Comparison of ENCODE assay signal across 32 cellular contexts in the genomic region with DNA sequence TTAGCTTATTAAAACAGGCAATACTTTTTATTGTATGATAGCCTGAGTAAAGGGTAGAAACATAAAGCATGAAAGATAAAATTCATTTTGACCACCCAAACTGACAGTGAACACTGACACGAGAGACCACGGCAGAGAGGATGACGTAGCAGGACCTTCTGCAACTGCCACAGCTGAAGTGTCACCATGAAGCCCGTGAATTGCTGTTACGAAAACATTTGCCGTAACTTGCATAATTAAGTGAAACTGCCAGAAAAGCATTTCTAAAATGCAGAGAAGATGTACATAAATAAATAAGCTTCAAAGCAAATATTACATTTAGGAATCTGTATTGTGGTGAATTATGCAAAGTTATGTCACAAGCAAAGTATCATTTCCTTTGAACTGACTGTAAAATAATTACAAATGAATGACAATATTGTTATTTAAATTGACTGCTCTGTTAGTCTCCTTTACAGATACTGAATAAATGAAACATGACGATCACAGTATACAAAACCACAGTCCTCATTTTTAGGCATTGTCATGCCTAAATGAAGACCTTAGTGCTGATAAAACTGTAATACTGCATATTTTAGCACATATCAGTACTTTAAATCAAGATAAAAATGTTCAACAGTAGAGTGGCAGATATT. TPM values are rescaled to one million over a fixed set of nuclear protein-coding genes. Genes with fewer than 3 reads are reported as not detected.
"Had no signal": no experiment of that assay in that cellular context is flagged by ENCODE, and none has a peak within 500 bp of the region (broad histone marks: within the 10 kb centered on the region; RNA-seq: fewer than 3 reads in every experiment).

No MANE protein-coding gene starts in this region.

- H3K4me1 Mint-ChIP-seq: activated CD4-positive, alpha-beta memory T cell treated with anti-CD3 and anti-CD28 coated beads, Interleukin-2, amount 10 ng/mL, durations not matched to agents 7 days and 5 days; activated CD8-positive, alpha-beta memory T cell treated with anti-CD3 and anti-CD28 coated beads, Interleukin-2, amount 10 ng/mL, durations not matched to agents 7 days and 5 days; activated naive CD4-positive, alpha-beta T cell treated with anti-CD3 and anti-CD28 coated beads, Interleukin-2, amount 10 ng/mL, durations not matched to agents 7 days and 5 days; activated naive CD8-positive, alpha-beta T cell treated with anti-CD3 and anti-CD28 coated beads, Interleukin-2, amount 50 U/mL, for 24 hours had no signal

- H3K36me3 Mint-ChIP-seq: activated CD8-positive, alpha-beta memory T cell treated with anti-CD3 and anti-CD28 coated beads, Interleukin-2, amount 10 ng/mL, durations not matched to agents 7 days and 5 days; activated naive CD4-positive, alpha-beta T cell treated with anti-CD3 and anti-CD28 coated beads, Interleukin-2, amount 10 ng/mL, durations not matched to agents 7 days and 5 days; activated naive CD8-positive, alpha-beta T cell; brain had no signal

- H3K4me2 ChIP-seq: PC-9 had no signal

- H3K27ac ChIP-seq: PC-9, WERI-Rb-1 had no signal

- H3K9me3 Mint-ChIP-seq: activated CD4-positive, alpha-beta memory T cell treated with anti-CD3 and anti-CD28 coated beads, Interleukin-2, amount 10 ng/mL, durations not matched to agents 7 days and 5 days; activated naive CD4-positive, alpha-beta T cell treated with anti-CD3 and anti-CD28 coated beads, Interleukin-2, amount 10 ng/mL, durations not matched to agents 7 days and 5 days had no signal

- DNase-seq: activated CD4-positive, alpha-beta memory T cell treated with anti-CD3 and anti-CD28 coated beads, Interleukin-2, amount 10 ng/mL, durations not matched to agents 7 days and 5 days; activated CD4-positive, alpha-beta T cell treated with anti-CD3 and anti-CD28 coated beads for 1 hour; activated CD4-positive, alpha-beta T cell treated with anti-CD3 and anti-CD28 coated beads for 48 hours; activated CD4-positive, CD25-positive, alpha-beta regulatory T cell; activated CD8-positive, alpha-beta memory T cell treated with anti-CD3 and anti-CD28 coated beads for 24 hours; activated CD8-positive, alpha-beta memory T cell treated with anti-CD3 and anti-CD28 coated beads, Interleukin-2, amount 10 ng/mL, durations not matched to agents 7 days and 5 days; activated CD8-positive, alpha-beta memory T cell treated with anti-CD3 and anti-CD28 coated beads, Interleukin-2, amount 50 U/mL, for 48 hours; activated effector memory CD4-positive, alpha-beta T cell treated with Interleukin-2 at 50 U/mL for 16 hours; activated naive CD4-positive, alpha-beta T cell treated with anti-CD3 and anti-CD28 coated beads, Interleukin-2, amount 10 ng/mL, durations not matched to agents 7 days and 5 days; activated naive CD8-positive, alpha-beta T cell treated with anti-CD3 and anti-CD28 coated beads, Interleukin-2, amount 50 U/mL, for 24 hours; activated T-cell treated with anti-CD3 and anti-CD28 coated beads, Interleukin-2, amount 50 U/mL, for 48 hours; anterior cingulate cortex; caudate nucleus; cerebellar nuclear complex; NCI-H1105; NCI-H1417 treated with DMSO at 0.1 percent for 48 hours; NCI-H187 treated with DMSO at 0.1 percent for 48 hours; NCI-H2081 treated with DMSO at 0.1 percent for 48 hours; NCI-H226; NCI-H524 treated with DMSO at 0.1 percent for 48 hours; NK-92 treated with Interleukin-12 subunit alpha and Interleukin-12 subunit beta, amount 100 ng/mL, for 24 hours; PC-9; Right ventricle myocardium superior; T1000; WERI-Rb-1 had no signal

- H3K36me3 ChIP-seq: WERI-Rb-1 had no signal

- H3K27ac Mint-ChIP-seq: activated CD4-positive, alpha-beta memory T cell treated with anti-CD3 and anti-CD28 coated beads, Interleukin-2, amount 10 ng/mL, durations not matched to agents 7 days and 5 days; activated CD8-positive, alpha-beta memory T cell treated with anti-CD3 and anti-CD28 coated beads, Interleukin-2, amount 10 ng/mL, durations not matched to agents 7 days and 5 days; activated naive CD4-positive, alpha-beta T cell treated with anti-CD3 and anti-CD28 coated beads, Interleukin-2, amount 10 ng/mL, durations not matched to agents 7 days and 5 days; activated naive CD8-positive, alpha-beta T cell; activated naive CD8-positive, alpha-beta T cell treated with anti-CD3 and anti-CD28 coated beads, Interleukin-2, amount 50 U/mL, for 24 hours; brain had no signal

- H3K27me3 Mint-ChIP-seq: activated CD4-positive, alpha-beta memory T cell treated with anti-CD3 and anti-CD28 coated beads, Interleukin-2, amount 10 ng/mL, durations not matched to agents 7 days and 5 days; activated CD8-positive, alpha-beta memory T cell treated with anti-CD3 and anti-CD28 coated beads, Interleukin-2, amount 10 ng/mL, durations not matched to agents 7 days and 5 days; activated naive CD4-positive, alpha-beta T cell treated with anti-CD3 and anti-CD28 coated beads, Interleukin-2, amount 10 ng/mL, durations not matched to agents 7 days and 5 days; activated naive CD8-positive, alpha-beta T cell; activated naive CD8-positive, alpha-beta T cell treated with anti-CD3 and anti-CD28 coated beads, Interleukin-2, amount 50 U/mL, for 24 hours had no signal

- H3K4me3 Mint-ChIP-seq: activated CD4-positive, alpha-beta memory T cell treated with anti-CD3 and anti-CD28 coated beads, Interleukin-2, amount 10 ng/mL, durations not matched to agents 7 days and 5 days; activated CD8-positive, alpha-beta memory T cell treated with anti-CD3 and anti-CD28 coated beads, Interleukin-2, amount 10 ng/mL, durations not matched to agents 7 days and 5 days; activated naive CD4-positive, alpha-beta T cell treated with anti-CD3 and anti-CD28 coated beads, Interleukin-2, amount 10 ng/mL, durations not matched to agents 7 days and 5 days; activated naive CD8-positive, alpha-beta T cell; activated naive CD8-positive, alpha-beta T cell treated with anti-CD3 and anti-CD28 coated beads, Interleukin-2, amount 50 U/mL, for 24 hours had no signal

- H2AFZ ChIP-seq: PC-9 had no signal

- H3K4me3 ChIP-seq: PC-9 had no signal

RNA-seq across cellular contexts. Expression of gene FEZF1, which starts 39.6 kb away (rescaled TPM):
- total RNA-seq: activated CD4-positive, alpha-beta memory T cell treated with anti-CD3 and anti-CD28 coated beads, Interleukin-2, amount 10 ng/mL, durations not matched to agents 7 days and 5 days; activated CD8-positive, alpha-beta memory T cell treated with anti-CD3 and anti-CD28 coated beads, Interleukin-2, amount 10 ng/mL, durations not matched to agents 7 days and 5 days; bronchial epithelial cell; M059J; OCI-LY7; PC-9; Right ventricle myocardium superior; T-helper 1 cell treated with Interleukin-12 subunit alpha and Interleukin-12 subunit beta and Interleukin-4 antibody, amounts not matched to agents 30 ng/mL and 1 ng/mL, for 36 hours; T-helper 2 cell treated with Interferon-gamma antibody and Interleukin-4, amounts not matched to agents 100 ng/mL and 5 ng/mL, for 36 hours had no signal
